ENCODE assay signal across 9 cellular contexts in the genomic region with DNA sequence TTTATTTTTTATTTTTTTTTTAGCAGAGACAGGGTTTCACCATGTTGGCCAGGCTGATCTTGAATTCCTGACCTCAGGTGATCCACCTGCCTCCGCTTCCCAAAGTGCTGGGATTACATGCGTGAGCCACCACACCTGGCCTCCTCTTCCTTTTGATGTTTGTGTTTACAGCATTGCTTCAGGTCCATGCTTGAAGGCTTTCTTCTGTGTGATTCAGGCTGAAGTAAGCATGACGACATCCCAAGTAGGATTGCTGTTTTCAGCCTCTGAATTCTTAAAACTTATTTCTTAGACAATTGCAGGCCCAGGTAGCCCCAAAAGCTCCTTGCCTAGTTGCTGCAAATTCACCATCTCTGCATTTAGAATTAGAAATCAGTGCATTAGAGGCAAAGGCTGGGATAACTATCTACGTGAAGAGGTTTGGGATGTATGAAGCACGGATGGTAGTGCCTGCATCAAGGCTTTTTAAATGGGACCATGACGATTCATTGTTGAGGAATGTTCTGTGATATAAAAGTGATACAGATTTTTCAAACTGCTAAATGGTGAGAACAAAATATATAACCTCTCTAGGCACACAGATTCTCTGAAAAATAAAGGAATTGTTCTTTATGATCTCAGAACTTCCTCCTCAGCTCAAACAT. TPM values are rescaled to one million over a fixed set of nuclear protein-coding genes. Genes with fewer than 3 reads are reported as not detected.
DNase-seq lines count a peak whose midpoint lies in the region; ATAC-seq and TF ChIP-seq lines count a peak whose summit lies in the region.
"Had no signal": no experiment of that assay in that cellular context is flagged by ENCODE, and none has a peak within 500 bp of the region (broad histone marks: within the 10 kb centered on the region; RNA-seq: fewer than 3 reads in every experiment).

No MANE protein-coding gene starts in this region.

- H3K4me1 ChIP-seq in RWPE2 (ENCODE audit: insufficient read depth, poor library complexity, severe bottlenecking) = peaks cover 23% of the 10 kb centered on the region

- H3K27ac ChIP-seq in RWPE2 (ENCODE audit: poor library complexity, severe bottlenecking) = peak overlapping the region; percentile 32

- no peaks in the 10 kb centered on the region for H3K9me3 ChIP-seq in RWPE2 (ENCODE audit: severe bottlenecking)

- no peaks in the 10 kb centered on the region for H3K9me3 Mint-ChIP-seq in activated T-cell treated with anti-CD3 and anti-CD28 coated beads, Interleukin-2, amount 50 U/mL, for 24 hours

- H3K4me3 ChIP-seq in RWPE2 (ENCODE audit: severe bottlenecking) (no peak overlapping the region), epithelial cell of esophagus (ENCODE audit: low read length) (no peak overlapping the region)

- H3K27ac Mint-ChIP-seq in activated T-cell treated with anti-CD3 and anti-CD28 coated beads, Interleukin-2, amount 50 U/mL, for 24 hours = peak overlapping the region; percentile 74

- no peaks in the 10 kb centered on the region for H3K27me3 ChIP-seq in RWPE2 (ENCODE audit: insufficient read depth, poor library complexity, severe bottlenecking)

- peaks cover 75% of the 10 kb centered on the region for H3K36me3 Mint-ChIP-seq in activated T-cell treated with anti-CD3 and anti-CD28 coated beads, Interleukin-2, amount 50 U/mL, for 24 hours (ENCODE audit: low read depth)

- DNase-seq in activated T-cell treated with anti-CD3 and anti-CD28 coated beads, Interleukin-2, amount 50 U/mL, for 24 hours = no peak
- DNase-seq in activated T-cell treated with anti-CD3 and anti-CD28 coated beads, Interleukin-2, amount 50 U/mL, for 1 hour = no peak
- DNase-seq in RWPE2 (ENCODE audit: low spot score) = no peak
- DNase-seq in epithelial cell of esophagus (ENCODE audit: low read depth) = peak; percentile 90
- DNase-seq in renal cortical epithelial cell (ENCODE audit: low read depth) = peak; percentile 36
- no peak for DNase-seq in NCI-H1417 treated with DMSO at 0.1 percent for 48 hours (lab: John Stamatoyannopoulos, UW)
- no peak for DNase-seq in NCI-H146 (lab: John Stamatoyannopoulos, UW)
- no peak for DNase-seq in cerebellum (ENCODE audit: low spot score)
- DNase-seq: stimulated activated naive CD4-positive, alpha-beta T cell treated with Interleukin-2 at 50 U/mL for 16 hours had no signal

- no peaks in the 10 kb centered on the region for H3K27me3 Mint-ChIP-seq in activated T-cell treated with anti-CD3 and anti-CD28 coated beads, Interleukin-2, amount 50 U/mL, for 24 hours

- peaks cover 25% of the 10 kb centered on the region for H3K36me3 ChIP-seq in RWPE2 (ENCODE audit: low read depth)

- peaks cover 56% of the 10 kb centered on the region for H3K4me1 Mint-ChIP-seq in activated T-cell treated with anti-CD3 and anti-CD28 coated beads, Interleukin-2, amount 50 U/mL, for 24 hours (ENCODE audit: low read depth)

- peak; percentile 16; the same call in 2 of the 3 replicates for ATAC-seq in RWPE2 (ENCODE audit: low read depth)

- TF ChIP-seq CTCF in RWPE2 (IDR thresholded peaks at IDR 0.05; ENCODE audit: poor library complexity, severe bottlenecking) = no peak
- no peak for TF ChIP-seq CTCF in epithelial cell of esophagus (IDR thresholded peaks at IDR 0.05; ENCODE audit: insufficient read depth, low read depth, low read length, missing control alignments)

- H3K4me3 Mint-ChIP-seq in activated T-cell treated with anti-CD3 and anti-CD28 coated beads, Interleukin-2, amount 50 U/mL, for 24 hours = peak overlapping the region; percentile 98

RNA-seq across cellular contexts. Expression of gene ETF1, which starts 3.0 kb away (rescaled TPM):
- 135 and 213 TPM in 2 replicates for total RNA-seq in renal cortical epithelial cell
- total RNA-seq in cerebellum = 37.7 TPM

RNA-seq across cellular contexts. Expression of gene HSPA9, which starts 29.2 kb away (rescaled TPM):
- 386 and 419 TPM in 2 replicates for total RNA-seq in renal cortical epithelial cell
- total RNA-seq in cerebellum = 138 TPM

Comparison
In these comparisons a context has a peak if more than half of its experiments do, and no peak if none do; other contexts are left out.
1. DNase-seq: peak in epithelial cell of esophagus (single experiment) and renal cortical epithelial cell (single experiment); none in activated T-cell treated with anti-CD3 and anti-CD28 coated beads, Interleukin-2, amount 50 U/mL, for 24 hours (single experiment), activated T-cell treated with anti-CD3 and anti-CD28 coated beads, Interleukin-2, amount 50 U/mL, for 1 hour (single experiment), RWPE2 (single experiment), NCI-H1417 treated with DMSO at 0.1 percent for 48 hours (single experiment), NCI-H146 (single experiment) and cerebellum (single experiment).